In the genomic region with DNA sequence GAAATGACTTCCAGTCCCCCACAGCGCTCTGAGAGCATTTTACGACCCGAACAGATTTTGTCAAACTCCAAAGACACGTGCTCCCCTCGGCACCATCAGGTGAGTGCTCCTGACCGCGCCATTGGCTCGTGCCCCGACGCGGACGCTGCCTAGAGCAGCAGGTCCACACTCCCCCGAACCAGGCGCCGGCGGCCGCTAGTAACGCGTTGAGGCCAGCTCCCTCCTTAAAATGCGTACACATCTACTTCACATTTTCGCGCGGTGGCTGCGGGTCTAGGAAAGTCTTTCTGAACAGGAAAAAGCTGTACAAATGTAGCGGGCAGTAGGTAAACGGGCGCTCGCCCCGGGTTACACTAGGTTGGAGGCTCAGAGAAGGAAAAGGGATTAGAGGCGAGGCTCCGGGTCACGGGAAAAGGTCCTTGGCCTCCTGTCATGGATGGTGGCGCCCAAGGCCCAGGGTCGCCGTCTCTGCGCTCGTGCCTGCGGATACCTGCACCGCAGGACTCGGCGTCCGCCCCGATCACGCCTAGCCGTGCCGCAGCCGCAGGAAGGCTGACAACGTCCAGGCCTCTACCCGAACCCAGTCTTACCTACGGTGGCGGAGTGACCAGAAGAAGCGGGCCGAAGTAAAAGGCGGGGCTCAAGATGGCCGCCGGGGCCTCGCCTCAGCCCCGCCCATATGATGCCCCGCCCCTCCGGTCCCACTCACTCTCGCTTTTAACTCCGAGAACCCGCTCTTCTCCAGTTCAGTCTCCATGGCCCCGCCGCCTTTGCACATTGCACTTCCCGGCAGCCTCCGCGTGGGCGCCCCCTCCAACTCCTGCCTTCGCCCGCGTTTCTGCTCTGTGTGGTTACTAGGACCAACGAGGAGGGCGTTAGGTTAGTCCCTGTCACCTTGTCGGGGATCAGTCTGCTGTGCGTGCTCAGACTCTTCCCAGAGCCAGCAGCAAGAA, we compare ENCODE assay signal across 8 cellular contexts. TPM values are rescaled to one million over a fixed set of nuclear protein-coding genes. Genes with fewer than 3 reads are reported as not detected.
DNase-seq lines count a peak whose midpoint lies in the region; ATAC-seq and TF ChIP-seq lines count a peak whose summit lies in the region.

TSS of gene ESD (minus strand) at position 647 of the 953 bp plus-strand sequence. CDS start 5,748 bp downstream, outside the sequence.

- H3K4me3 ChIP-seq in esophagus muscularis mucosa = peak within 1 kb of the TSS; percentile 69 to 91 (median 84)

- peaks cover 42% of the 10 kb centered on the region for H3K4me1 Mint-ChIP-seq in activated T-cell treated with anti-CD3 and anti-CD28 coated beads, Interleukin-2, amount 50 U/mL, for 4 hours (ENCODE audit: low read depth)

- TF ChIP-seq RAD21 in Ishikawa (IDR thresholded peaks at IDR 0.05; ENCODE audit: low read depth) = no peak

- H3K27me3 Mint-ChIP-seq in activated T-cell treated with anti-CD3 and anti-CD28 coated beads, Interleukin-2, amount 50 U/mL, for 4 hours (ENCODE audit: low read depth) = no peaks in the 10 kb centered on the region

- peak within 1 kb of the TSS; percentile 87 to 95 (median 89) for H3K27ac ChIP-seq in esophagus muscularis mucosa (replicated peaks in 1 of 4)

- no peaks in the 10 kb centered on the region for H3K9me3 ChIP-seq in esophagus muscularis mucosa

- DNase-seq in DMS153 (lab: John Stamatoyannopoulos, UW) (peak; percentile 88), esophagus muscularis mucosa (ENCODE audit: extremely low spot score) (peak; percentile 99), myocyte (ENCODE audit: low read depth) (peak; percentile 96)
- DNase-seq in activated T-cell treated with anti-CD3 and anti-CD28 coated beads, Interleukin-2, amount 50 U/mL, for 4 hours = peak; percentile 88
- peak; percentile 76 to 91 for DNase-seq in stimulated activated CD8-positive, alpha-beta memory T cell treated with anti-CD3 and anti-CD28 coated beads, Interleukin-7, amount 100 ng/mL, for 48 hours (ENCODE audit: extremely low read depth in 1 of 2, low read depth in 1 of 2)

- TF ChIP-seq POLR2A in esophagus muscularis mucosa (IDR thresholded peaks at IDR 0.05; ENCODE audit: low read depth) = peak; percentile 38

- no peaks in the 10 kb centered on the region for H3K27me3 ChIP-seq in esophagus muscularis mucosa

- peaks cover 26 to 42% (median 38%) of the 10 kb centered on the region in 4 donors for H3K4me1 ChIP-seq in esophagus muscularis mucosa

- intact Hi-C loops in esophagus muscularis mucosa (cut with DNase I) = loop anchor here (5.0 kb wide), 1 partner anchor 244 kb away; the partner anchor contains the start of gene LRCH1

- under 1% methylated on average over 52 of the region's 76 CpGs for WGBS in esophagus muscularis mucosa

- no peak for TF ChIP-seq EP300 in Ishikawa (IDR thresholded peaks at IDR 0.05; ENCODE audit: borderline replicate concordance)
- no peak for TF ChIP-seq EP300 in esophagus muscularis mucosa (IDR thresholded peaks at IDR 0.05)

- no peaks in the 10 kb centered on the region for H3K9me3 Mint-ChIP-seq in activated T-cell treated with anti-CD3 and anti-CD28 coated beads, Interleukin-2, amount 50 U/mL, for 4 hours

- peak within 1 kb of the TSS; percentile 93 for H3K4me3 Mint-ChIP-seq in activated T-cell treated with anti-CD3 and anti-CD28 coated beads, Interleukin-2, amount 50 U/mL, for 4 hours

- no peak for TF ChIP-seq CTCF in esophagus muscularis mucosa (IDR thresholded peaks at IDR 0.05)

- peak; percentile 87 for ATAC-seq in GM21576 (IDR thresholded peaks at IDR 0.05; ENCODE audit: unreplicated experiment)
- ATAC-seq in activated T-cell treated with anti-CD3 and anti-CD28 coated beads, Interleukin-2, amount 50 U/mL, for 4 hours = peak; percentile 93 to 95

- H3K36me3 Mint-ChIP-seq in activated T-cell treated with anti-CD3 and anti-CD28 coated beads, Interleukin-2, amount 50 U/mL, for 4 hours (ENCODE audit: insufficient read depth) = peaks cover 12% of the 10 kb centered on the region

- no peaks in the 10 kb centered on the region for H3K36me3 ChIP-seq in esophagus muscularis mucosa

TF ChIP-seq in Ishikawa, 13 proteins besides CTCF, POLR2A, EP300 and RAD21:
- TF ChIP-seq TAF1 (IDR thresholded peaks at IDR 0.05; ENCODE audit: low read depth) (peak; percentile 67), TEAD4 (IDR thresholded peaks at IDR 0.05) (no peak), NFIC (IDR thresholded peaks at IDR 0.05) (no peak), EGR1 (IDR thresholded peaks at IDR 0.05) (0 out of 2 replicates have a peak, but pooled peaks have one; percentile 3), YY1 (IDR thresholded peaks at IDR 0.05; ENCODE audit: low read depth) (peak; percentile 92)
- TF ChIP-seq, protein P1, sequence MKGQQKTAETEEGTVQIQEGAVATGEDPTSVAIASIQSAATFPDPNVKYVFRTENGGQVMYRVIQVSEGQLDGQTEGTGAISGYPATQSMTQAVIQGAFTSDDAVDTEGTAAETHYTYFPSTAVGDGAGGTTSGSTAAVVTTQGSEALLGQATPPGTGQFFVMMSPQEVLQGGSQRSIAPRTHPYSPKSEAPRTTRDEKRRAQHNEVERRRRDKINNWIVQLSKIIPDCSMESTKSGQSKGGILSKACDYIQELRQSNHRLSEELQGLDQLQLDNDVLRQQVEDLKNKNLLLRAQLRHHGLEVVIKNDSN (IDR thresholded peaks at IDR 0.05) = peak; percentile 88
- TF ChIP-seq, protein P2, sequence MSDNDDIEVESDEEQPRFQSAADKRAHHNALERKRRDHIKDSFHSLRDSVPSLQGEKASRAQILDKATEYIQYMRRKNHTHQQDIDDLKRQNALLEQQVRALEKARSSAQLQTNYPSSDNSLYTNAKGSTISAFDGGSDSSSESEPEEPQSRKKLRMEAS (IDR thresholded peaks at IDR 0.05) = peak; percentile 98

TF ChIP-seq in PFSK-1, 5 proteins besides CTCF, POLR2A, EP300 and RAD21:
- peak; percentile 79 for TF ChIP-seq POLR2AphosphoS5 (IDR thresholded peaks at IDR 0.05; ENCODE audit: low read depth, low read length)
- no peak for TF ChIP-seq SIN3A (IDR thresholded peaks at IDR 0.05; ENCODE audit: borderline replicate concordance, insufficient read depth, low read length)

RNA-seq across cellular contexts. Expression of gene ESD, which starts in this region (rescaled TPM):
- 53.8 TPM for polyA plus RNA-seq in PFSK-1 (2012; ENCODE audit: insufficient read length, low read depth)
- 10 to 100 TPM; 75.3 to 82.7 (median 78.5) TPM for total RNA-seq in activated T-cell treated with anti-CD3 and anti-CD28 coated beads, Interleukin-2, amount 50 U/mL, for 4 hours
- total RNA-seq in esophagus muscularis mucosa (100 to 1,000 TPM; 115 to 150 (median 129) TPM), myocyte (146 and 155 TPM in 2 replicates)
- 92.6 TPM for polyA plus RNA-seq in myocyte (2012)

Comparison
In these comparisons a context has a peak if more than half of its experiments do, and no peak if none do; other contexts are left out.
1. Peak in every context shown above with its lines: DNase-seq, ATAC-seq, H3K4me3 ChIP-seq and H3K27ac ChIP-seq.